In genomic region chr12:52683575-52684300, GRCh38 we compare ENCODE assay signal across 23 cellular contexts. TPM values are rescaled to one million over a fixed set of nuclear protein-coding genes. Genes with fewer than 3 reads are reported as not detected.
"Had no signal": no experiment of that assay in that cellular context is flagged by ENCODE, and none has a peak within 500 bp of the region (broad histone marks: within the 10 kb centered on the region; RNA-seq: fewer than 3 reads in every experiment).

No MANE protein-coding gene starts in this region.

- H3K27ac ChIP-seq: HL-60, RWPE1 had no signal

- H3K36me3 ChIP-seq: MG63 had no signal

- ATAC-seq: Panc1, PC-3, SK-N-SH treated with all-trans-retinoic acid at 6 μM for 48 hours had no signal

- H3K4me3 ChIP-seq: MG63 had no signal

- DNase-seq: KBM-7, MG63, NCI-H1092, NCI-H1105 treated with DMSO at 0.1 percent for 48 hours, NCI-H1417 treated with DMSO at 0.1 percent for 48 hours, NCI-H146, NCI-H1694 treated with DMSO at 0.1 percent for 48 hours, NCI-H1930, NCI-H2081, NCI-H2107, NCI-H2227 treated with DMSO at 0.1 percent for 48 hours, NCI-H446, NCI-H510A, NCI-H524 treated with DMSO at 0.1 percent for 48 hours, NCI-H69, NCI-H774, PC-3, SHP77 had no signal

- H3K9me3 ChIP-seq: MG63 had no signal

RNA-seq across cellular contexts. Expression of gene KRT1, which starts 3.5 kb away (rescaled TPM):
- total RNA-seq: OCI-LY7, PC-3 had no signal

RNA-seq across cellular contexts. Expression of gene KRT77, which starts 19.6 kb away (rescaled TPM):
- total RNA-seq: OCI-LY7, PC-3 had no signal

RNA-seq across cellular contexts. Expression of gene KRT2, which starts 31.7 kb away (rescaled TPM):
- total RNA-seq: OCI-LY7, PC-3 had no signal
